Comparison of ENCODE assay signal across 8 cellular contexts in genomic region chr15:40441012-40441735, GRCh38. TPM values are rescaled to one million over a fixed set of nuclear protein-coding genes. Genes with fewer than 3 reads are reported as not detected.
DNase-seq lines count a peak whose midpoint lies in the region; ATAC-seq and TF ChIP-seq lines count a peak whose summit lies in the region.

No MANE protein-coding gene starts in this region.

- ATAC-seq in HG02938 (IDR thresholded peaks at IDR 0.05; ENCODE audit: unreplicated experiment) (peak; percentile 24), T-cell (replicated peaks in 1 of 4) (peak; percentile 56 to 61 (median 57))

- in situ Hi-C loops in G401 (cut with HindIII; ENCODE audit: low sequenced_read_pairs) = no loop called here

- peaks cover 3% of the 10 kb centered on the region for H4K20me1 ChIP-seq in fibroblast of lung (ENCODE audit: control insufficient read depth, extremely low read depth, insufficient read depth, low read length)

- peak overlapping the region; percentile 58 for H3K9ac ChIP-seq in fibroblast of lung (ENCODE audit: insufficient read depth, low read length)

- H3K9me3 Mint-ChIP-seq in activated naive CD4-positive, alpha-beta T cell treated with anti-CD3 and anti-CD28 coated beads, Interleukin-2, amount 10 ng/mL, durations not matched to agents 7 days and 5 days = no peaks in the 10 kb centered on the region
- no peaks in the 10 kb centered on the region for H3K9me3 Mint-ChIP-seq in T-cell

- H3K27ac Mint-ChIP-seq in activated naive CD4-positive, alpha-beta T cell treated with anti-CD3 and anti-CD28 coated beads, Interleukin-2, amount 10 ng/mL, durations not matched to agents 7 days and 5 days = no peak overlapping the region
- no peak overlapping the region for H3K27ac Mint-ChIP-seq in T-cell

- H3K4me1 ChIP-seq in fibroblast of lung (ENCODE audit: control insufficient read depth, extremely low read depth, insufficient read depth, low read length) = peaks cover 11% of the 10 kb centered on the region
- peaks cover 7% of the 10 kb centered on the region for H3K4me1 ChIP-seq in prostate gland (replicated peaks)

- H2AFZ ChIP-seq in fibroblast of lung (ENCODE audit: low read length) = no peak overlapping the region

- WGBS in prostate gland = under 1% methylated on average over 26 of the region's 117 CpGs

- peak overlapping the region; percentile 80 for H3K4me2 ChIP-seq in fibroblast of lung (ENCODE audit: extremely low read depth, insufficient read depth, low read length)

- CTCF ChIA-PET in activated naive CD4-positive, alpha-beta T cell treated with anti-CD3 and anti-CD28 coated beads, Interleukin-2, amount 10 ng/mL, durations not matched to agents 7 days and 5 days (lab: Charles Lee) = interaction anchor here (1.4 to 4.8 kb wide), 4 partner anchors 11 to 149 kb away, joined by 3 to 19 read pairs (median 6); no protein-coding TSS in a partner anchor
- CTCF ChIA-PET in T-cell (lab: Charles Lee) = interaction anchor here (0.6 to 1.5 kb wide), 3 partner anchors 9 to 412 kb away, joined by 3 read pairs; partner anchors contain the start of gene CCDC32 (in 1 of the 2)

- POLR2A ChIA-PET in T-cell (lab: Charles Lee) = interaction anchor here in 1 of 2 donors (0.7 kb wide), 1 partner anchor 1455 kb away, joined by 9 read pairs; no protein-coding TSS in a partner anchor

- H3K36me3 ChIP-seq in fibroblast of lung (ENCODE audit: control insufficient read depth, insufficient read depth, low read length) (no peaks in the 10 kb centered on the region), prostate gland (no peaks in the 10 kb centered on the region)

- TF ChIP-seq CTCF in fibroblast of lung (conservative IDR thresholded peaks at IDR 0.05 in 1 of 2, IDR thresholded peaks at IDR 0.05 in 1 of 2; ENCODE audit: low read depth in 1 of 2, low read length in 2 of 2) (no peak), prostate gland (IDR thresholded peaks at IDR 0.05) (no peak), GM20000 (IDR thresholded peaks at IDR 0.05; ENCODE audit: extremely low read depth, missing control alignments) (no peak)

- DNase-seq in activated naive CD4-positive, alpha-beta T cell treated with anti-CD3 and anti-CD28 coated beads, Interleukin-2, amount 10 ng/mL, durations not matched to agents 7 days and 5 days = no peak
- DNase-seq in activated naive CD4-positive, alpha-beta T cell (lab: John Stamatoyannopoulos, UW) = no peak
- DNase-seq in T-cell (peak in 2 of 34 experiments; percentile 20 to 48), fibroblast of lung (ENCODE audit: low read depth in 2 of 2) (no peak), prostate gland (ENCODE audit: low spot score) (no peak), GM20000 (ENCODE audit: low spot score) (no peak), G401 (ENCODE audit: low spot score) (no peak)

- no peak overlapping the region for H3K27ac ChIP-seq in fibroblast of lung (ENCODE audit: insufficient read depth, low read length)
- H3K27ac ChIP-seq in prostate gland = peak overlapping the region; percentile 68 to 69

- intact Hi-C loops in prostate gland (cut with DNase I) = loop anchor here (5.0 kb wide), 1 partner anchor 126 kb away; the partner anchor contains the start of genes CCDC32 and RPUSD2

- no peaks in the 10 kb centered on the region for H3K9me3 ChIP-seq in fibroblast of lung (ENCODE audit: control insufficient read depth, insufficient read depth, low read depth, low read length)
- no peaks in the 10 kb centered on the region for H3K9me3 ChIP-seq in prostate gland

- H3K4me3 Mint-ChIP-seq in activated naive CD4-positive, alpha-beta T cell treated with anti-CD3 and anti-CD28 coated beads, Interleukin-2, amount 10 ng/mL, durations not matched to agents 7 days and 5 days = peak overlapping the region; percentile 83
- H3K4me3 Mint-ChIP-seq in T-cell = peak overlapping the region; percentile 59 to 98 (median 93)

- H3K36me3 Mint-ChIP-seq in activated naive CD4-positive, alpha-beta T cell treated with anti-CD3 and anti-CD28 coated beads, Interleukin-2, amount 10 ng/mL, durations not matched to agents 7 days and 5 days = peaks cover 14% of the 10 kb centered on the region
- H3K36me3 Mint-ChIP-seq in T-cell = no peaks in the 10 kb centered on the region

- H3K4me1 Mint-ChIP-seq in activated naive CD4-positive, alpha-beta T cell treated with anti-CD3 and anti-CD28 coated beads, Interleukin-2, amount 10 ng/mL, durations not matched to agents 7 days and 5 days = peaks cover 50% of the 10 kb centered on the region
- H3K4me1 Mint-ChIP-seq in T-cell = peaks cover 60 to 64% (median 61%) of the 10 kb centered on the region in 3 donors

- H3K79me2 ChIP-seq in fibroblast of lung (ENCODE audit: control insufficient read depth, insufficient read depth, low read length) = peaks cover 9% of the 10 kb centered on the region

- H3K4me3 ChIP-seq in fibroblast of lung (replicated peaks in 1 of 4; ENCODE audit: control extremely low read depth in 1 of 4, insufficient read depth in 1 of 4, low read depth in 3 of 4, low read length in 4 of 4) (peak overlapping the region in 3 of 4 experiments; percentile 31 to 70 (median 66)), prostate gland (peak overlapping the region; percentile 84 to 92)

- peaks cover 67% of the 10 kb centered on the region for H3K27me3 Mint-ChIP-seq in activated naive CD4-positive, alpha-beta T cell treated with anti-CD3 and anti-CD28 coated beads, Interleukin-2, amount 10 ng/mL, durations not matched to agents 7 days and 5 days
- H3K27me3 Mint-ChIP-seq in T-cell = peaks cover 18 to 30% of the 10 kb centered on the region in 2 donors

- H3K27me3 ChIP-seq in fibroblast of lung (ENCODE audit: control insufficient read depth, insufficient read depth, low read length) = peaks cover 40% of the 10 kb centered on the region
- H3K27me3 ChIP-seq in prostate gland (replicated peaks; ENCODE audit: insufficient read depth) = no peaks in the 10 kb centered on the region

- no peak for TF ChIP-seq POLR2A in prostate gland (IDR thresholded peaks at IDR 0.05)

RNA-seq across cellular contexts. Expression of gene BAHD1, which starts 0.4 kb away (rescaled TPM):
- 10 to 100 TPM; 31.1 to 50.9 (median 48.1) TPM for total RNA-seq in T-cell
- 4.4 and 5.6 TPM in 2 replicates for total RNA-seq in fibroblast of lung
- 3.3 and 4.7 TPM in 2 replicates for polyA plus RNA-seq in fibroblast of lung
- polyA plus RNA-seq in fibroblast of lung (2012) = 7.9 and 10.5 TPM in 2 replicates
- 9.8 and 14.9 TPM in 2 replicates for polyA minus RNA-seq in fibroblast of lung (ENCODE audit: low replicate concordance)
- total RNA-seq in prostate gland = 10 to 100 TPM; 17.0 to 39.4 TPM
- 33.8 and 37.2 TPM in 2 replicates for total RNA-seq in G401 (2014; rRNA removed; shearing (Covaris generic))

RNA-seq across cellular contexts. Expression of gene CHST14, which starts 29.6 kb away (rescaled TPM):
- total RNA-seq in T-cell (10 to 100 TPM in 2 of 5 donors, 1 to 10 TPM in 3; 5.8 to 13.3 (median 9.9) TPM), fibroblast of lung (6.7 and 7.4 TPM in 2 replicates), prostate gland (10 to 100 TPM; 14.9 to 22.3 TPM)
- polyA plus RNA-seq in fibroblast of lung = 18.1 and 18.8 TPM in 2 replicates
- polyA plus RNA-seq in fibroblast of lung (2012) = 29.5 and 30.1 TPM in 2 replicates
- polyA minus RNA-seq in fibroblast of lung (ENCODE audit: low replicate concordance) = 24.2 and 28.1 TPM in 2 replicates
- 5.8 and 6.5 TPM in 2 replicates for total RNA-seq in G401 (2014; rRNA removed; shearing (Covaris generic))

RNA-seq across cellular contexts. Expression of gene IVD, which starts 35.6 kb away (rescaled TPM):
- total RNA-seq in T-cell (10 to 100 TPM; 52.3 to 89.8 (median 81.4) TPM), fibroblast of lung (40.1 and 61.8 TPM in 2 replicates), prostate gland (100 to 1,000 TPM; 112 to 115 TPM)
- polyA plus RNA-seq in fibroblast of lung = 37.9 and 43.0 TPM in 2 replicates
- 36.5 and 43.9 TPM in 2 replicates for polyA plus RNA-seq in fibroblast of lung (2012)
- polyA minus RNA-seq in fibroblast of lung (ENCODE audit: low replicate concordance) = 56.9 and 62.3 TPM in 2 replicates
- 91.8 and 111 TPM in 2 replicates for total RNA-seq in G401 (2014; rRNA removed; shearing (Covaris generic))

RNA-seq across cellular contexts. Expression of gene KNSTRN, which starts 58.7 kb away (rescaled TPM):
- total RNA-seq in T-cell (1 to 10 TPM; 3.8 to 8.0 (median 6.2) TPM), fibroblast of lung (15.7 and 30.9 TPM in 2 replicates), prostate gland (10 to 100 TPM; 12.9 to 19.8 TPM)
- polyA plus RNA-seq in fibroblast of lung = 22.5 and 45.3 TPM in 2 replicates
- 14.9 and 34.9 TPM in 2 replicates for polyA plus RNA-seq in fibroblast of lung (2012)
- polyA minus RNA-seq in fibroblast of lung (ENCODE audit: low replicate concordance) = 3.5 and 25.1 TPM in 2 replicates
- total RNA-seq in G401 (2014; rRNA removed; shearing (Covaris generic)) = 123 and 146 TPM in 2 replicates
